ENCODE assay signal across 26 cellular contexts in the genomic region with DNA sequence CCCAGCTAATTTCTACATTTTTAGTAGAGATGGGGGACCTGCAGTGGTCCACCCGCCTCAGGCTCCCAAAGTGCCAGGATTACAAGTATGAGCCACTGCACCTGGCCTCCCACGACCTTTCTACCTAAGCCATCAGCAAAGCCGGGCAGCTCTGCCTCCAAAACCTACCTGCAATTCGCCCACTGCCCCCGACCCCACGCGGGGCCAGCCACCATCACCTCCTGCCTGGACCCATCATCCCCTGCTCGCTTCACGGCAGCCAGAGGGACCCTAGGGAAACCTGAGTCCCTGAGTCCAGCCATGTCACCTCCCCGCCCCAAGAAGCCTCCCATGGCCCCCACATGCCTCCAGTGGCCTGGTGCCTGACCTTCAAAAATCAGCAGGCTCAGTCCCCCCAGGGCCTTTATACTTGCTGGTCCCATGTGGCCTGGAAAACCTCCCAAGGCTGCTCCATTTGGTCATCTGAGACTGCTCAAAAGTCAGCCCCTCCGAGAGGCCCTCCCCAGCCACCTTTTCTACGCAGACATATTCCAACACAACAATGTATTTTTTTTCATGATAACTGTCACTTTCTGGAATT. TPM values are rescaled to one million over a fixed set of nuclear protein-coding genes. Genes with fewer than 3 reads are reported as not detected.
"Had no signal": no experiment of that assay in that cellular context is flagged by ENCODE, and none has a peak within 500 bp of the region (broad histone marks: within the 10 kb centered on the region; RNA-seq: fewer than 3 reads in every experiment).

No MANE protein-coding gene starts in this region.

- H3K4me3 Mint-ChIP-seq: nephron; stimulated activated naive B cell treated with anti-CD40 and anti-IgM and Interleukin-4, amounts not matched to agents 10 μg/mL and 1 μg/mL and 100 μg/mL, for 72 hours; T-helper 1 cell treated with Interleukin-12 subunit alpha and Interleukin-12 subunit beta and Interleukin-4 antibody, amounts not matched to agents 30 μg/mL and 1 μg/mL, for 36 hours; WTC11 had no signal

- ATAC-seq: esophagus mucosa; left cardiac atrium; sciatic nerve; stimulated activated naive B cell treated with anti-CD40 and anti-IgM and Interleukin-4, amounts not matched to agents 10 μg/mL and 1 μg/mL and 100 μg/mL, for 72 hours; WTC11 had no signal

- H3K4me1 Mint-ChIP-seq: nephron; stimulated activated naive B cell treated with anti-CD40 and anti-IgM and Interleukin-4, amounts not matched to agents 10 μg/mL and 1 μg/mL and 100 μg/mL, for 72 hours; WTC11 had no signal

- H3K9me3 Mint-ChIP-seq: nephron; stimulated activated naive B cell treated with anti-CD40 and anti-IgM and Interleukin-4, amounts not matched to agents 10 μg/mL and 1 μg/mL and 100 μg/mL, for 72 hours; T-helper 1 cell treated with Interleukin-12 subunit alpha and Interleukin-12 subunit beta and Interleukin-4 antibody, amounts not matched to agents 30 μg/mL and 1 μg/mL, for 36 hours; WTC11 had no signal

- H3K27ac Mint-ChIP-seq: nephron; stimulated activated naive B cell treated with anti-CD40 and anti-IgM and Interleukin-4, amounts not matched to agents 10 μg/mL and 1 μg/mL and 100 μg/mL, for 72 hours; T-helper 1 cell treated with Interleukin-12 subunit alpha and Interleukin-12 subunit beta and Interleukin-4 antibody, amounts not matched to agents 30 μg/mL and 1 μg/mL, for 36 hours; WTC11 had no signal

- H3K27me3 ChIP-seq: brain microvascular endothelial cell had no signal

- H3K27ac ChIP-seq: brain microvascular endothelial cell had no signal

- DNase-seq: activated T-cell treated with anti-CD3 and anti-CD28 coated beads, Interleukin-2, amount 50 U/mL, for 1 hour; anterior cingulate cortex; brain microvascular endothelial cell; caudate nucleus; dermis blood vessel endothelial cell; effector CD8-positive, alpha-beta T cell; foreskin melanocyte; glutamatergic neuron; hippocampal formation; left cardiac atrium; occipital lobe; posterior cingulate gyrus; small intestine; stimulated activated CD4-positive, alpha-beta T cell treated with anti-CD3 and anti-CD28 coated beads, Interleukin-2, amount 100 ng/mL, for 24 hours; stimulated activated naive B cell treated with anti-CD40 and anti-IgM and Interleukin-4, amounts not matched to agents 10 μg/mL and 1 μg/mL and 100 μg/mL, for 72 hours; T1000; trophoblast cell had no signal

- H3K27me3 Mint-ChIP-seq: stimulated activated naive B cell treated with anti-CD40 and anti-IgM and Interleukin-4, amounts not matched to agents 10 μg/mL and 1 μg/mL and 100 μg/mL, for 72 hours had no signal

RNA-seq across cellular contexts. Expression of gene KLC3, which starts 17.8 kb away (rescaled TPM):
- total RNA-seq: endothelial cell of umbilical vein, myocyte, sciatic nerve had no signal

RNA-seq across cellular contexts. Expression of gene CKM, which starts 35.6 kb away (rescaled TPM):
- total RNA-seq: dermis blood vessel endothelial cell, endothelial cell of umbilical vein, mononuclear cell, sciatic nerve, temporal lobe, WTC11 had no signal

RNA-seq across cellular contexts. Expression of gene PPP1R13L, which starts 46.6 kb away (rescaled TPM):
- total RNA-seq: occipital lobe had no signal
